20 cellular contexts compared by ENCODE assay signal in genomic region chr22:19565921-19566598, GRCh38. TPM values are rescaled to one million over a fixed set of nuclear protein-coding genes. Genes with fewer than 3 reads are reported as not detected.
DNase-seq lines count a peak whose midpoint lies in the region; ATAC-seq and TF ChIP-seq lines count a peak whose summit lies in the region.
"Had no signal": no experiment of that assay in that cellular context is flagged by ENCODE, and none has a peak within 500 bp of the region (broad histone marks: within the 10 kb centered on the region; RNA-seq: fewer than 3 reads in every experiment).

No MANE protein-coding gene starts in this region.

- no peaks in the 10 kb centered on the region for H4K20me1 ChIP-seq in neural progenitor cell (ENCODE audit: low read depth)

- no peaks in the 10 kb centered on the region for H3K79me2 ChIP-seq in neural progenitor cell (ENCODE audit: low read depth)

- H3K27me3 ChIP-seq in subcutaneous abdominal adipose tissue (ENCODE audit: control insufficient read depth in 5 of 5, insufficient read depth in 4 of 5, low read length in 5 of 5) (peaks cover 0 to 17% (median 5%) of the 10 kb centered on the region in 5 donors), neural progenitor cell (no peaks in the 10 kb centered on the region)
- H3K27me3 ChIP-seq: uterus had no signal

- H3K4me2 ChIP-seq in neural progenitor cell, result no peak overlapping the region

- H3K27ac ChIP-seq in VCaP (peak overlapping the region; percentile 65), subcutaneous abdominal adipose tissue (ENCODE audit: low read depth, low read length) (peak overlapping the region; percentile 69), neural progenitor cell (no peak overlapping the region)

- no peak overlapping the region for H2AFZ ChIP-seq in neural progenitor cell (replicated peaks)

- no peaks in the 10 kb centered on the region for H3K27me3 Mint-ChIP-seq in activated naive CD8-positive, alpha-beta T cell treated with anti-CD3 and anti-CD28 coated beads, Interleukin-2, amount 50 U/mL, for 24 hours
- no peaks in the 10 kb centered on the region for H3K27me3 Mint-ChIP-seq in activated naive CD8-positive, alpha-beta T cell treated with anti-CD3 and anti-CD28 coated beads for 36 hours
- H3K27me3 Mint-ChIP-seq in activated CD4-positive, alpha-beta memory T cell treated with anti-CD3 and anti-CD28 coated beads, Interleukin-2, amount 10 ng/mL, durations not matched to agents 7 days and 5 days, result peaks cover 7% of the 10 kb centered on the region
- H3K27me3 Mint-ChIP-seq in neural progenitor cell (ENCODE audit: insufficient read depth, low read depth), result peaks cover 6% of the 10 kb centered on the region
- H3K27me3 Mint-ChIP-seq: dendritic cell treated with granulocyte-macrophage colony-stimulating factor and Interleukin-4, amounts not matched to agents 40 ng/mL and 50 ng/mL, for 4 days; naive thymus-derived CD8-positive, alpha-beta T cell; stimulated activated naive CD8-positive, alpha-beta T cell treated with anti-CD3 and anti-CD28 coated beads, Interleukin-15, amount 100 ng/mL, for 72 hours had no signal

- H3K36me3 ChIP-seq in subcutaneous abdominal adipose tissue (ENCODE audit: control insufficient read depth in 5 of 5, insufficient read depth in 5 of 5, low read length in 5 of 5) (no peaks in the 10 kb centered on the region), neural progenitor cell (no peaks in the 10 kb centered on the region)
- H3K36me3 ChIP-seq: uterus had no signal

- H3K9ac ChIP-seq in subcutaneous abdominal adipose tissue (ENCODE audit: low read length in 5 of 5) (peak overlapping the region in 2 of 5 donors; percentile 30 to 55), neural progenitor cell (no peak overlapping the region)

- no peaks in the 10 kb centered on the region for H3K9me3 Mint-ChIP-seq in activated naive CD8-positive, alpha-beta T cell treated with anti-CD3 and anti-CD28 coated beads, Interleukin-2, amount 50 U/mL, for 24 hours
- H3K9me3 Mint-ChIP-seq in activated naive CD8-positive, alpha-beta T cell treated with anti-CD3 and anti-CD28 coated beads for 36 hours, result no peaks in the 10 kb centered on the region
- H3K9me3 Mint-ChIP-seq in activated CD4-positive, alpha-beta memory T cell treated with anti-CD3 and anti-CD28 coated beads, Interleukin-2, amount 10 ng/mL, durations not matched to agents 7 days and 5 days, result no peaks in the 10 kb centered on the region
- no peaks in the 10 kb centered on the region for H3K9me3 Mint-ChIP-seq in neural progenitor cell
- H3K9me3 Mint-ChIP-seq: dendritic cell treated with granulocyte-macrophage colony-stimulating factor and Interleukin-4, amounts not matched to agents 40 ng/mL and 50 ng/mL, for 4 days; naive thymus-derived CD8-positive, alpha-beta T cell; stimulated activated naive CD8-positive, alpha-beta T cell treated with anti-CD3 and anti-CD28 coated beads, Interleukin-15, amount 100 ng/mL, for 72 hours; T-helper 2 cell treated with Interferon-gamma antibody and Interleukin-4, amounts not matched to agents 5 μg/mL and 100 μg/mL, for 36 hours had no signal

- H3F3A ChIP-seq in neural progenitor cell (ENCODE audit: low read depth), result no peaks in the 10 kb centered on the region

- CTCF ChIA-PET in activated CD4-positive, alpha-beta memory T cell treated with anti-CD3 and anti-CD28 coated beads, Interleukin-2, amount 10 ng/mL, durations not matched to agents 7 days and 5 days (lab: Charles Lee), result no interaction called here

- no peaks in the 10 kb centered on the region for H3K4me1 Mint-ChIP-seq in activated naive CD8-positive, alpha-beta T cell treated with anti-CD3 and anti-CD28 coated beads, Interleukin-2, amount 50 U/mL, for 24 hours
- H3K4me1 Mint-ChIP-seq in activated naive CD8-positive, alpha-beta T cell treated with anti-CD3 and anti-CD28 coated beads for 36 hours, result no peaks in the 10 kb centered on the region
- H3K4me1 Mint-ChIP-seq in activated CD4-positive, alpha-beta memory T cell treated with anti-CD3 and anti-CD28 coated beads, Interleukin-2, amount 10 ng/mL, durations not matched to agents 7 days and 5 days, result peaks cover 3% of the 10 kb centered on the region
- peaks cover 6% of the 10 kb centered on the region for H3K4me1 Mint-ChIP-seq in neural progenitor cell

- ATAC-seq in activated naive CD8-positive, alpha-beta T cell treated with anti-CD3 and anti-CD28 coated beads, Interleukin-2, amount 50 U/mL, for 24 hours, result peak; percentile 33
- ATAC-seq: naive thymus-derived CD8-positive, alpha-beta T cell; stimulated activated naive CD8-positive, alpha-beta T cell treated with anti-CD3 and anti-CD28 coated beads, Interleukin-15, amount 100 ng/mL, for 72 hours had no signal

- H3K9me3 ChIP-seq in subcutaneous abdominal adipose tissue (ENCODE audit: control insufficient read depth in 5 of 5, low read length in 5 of 5) (peaks cover 0 to 3% (median 2%) of the 10 kb centered on the region in 5 donors), neural progenitor cell (ENCODE audit: low read depth) (no peaks in the 10 kb centered on the region)
- H3K9me3 ChIP-seq: uterus had no signal

- peaks cover 0 to 48% (median 8%) of the 10 kb centered on the region in 5 donors for H3K4me1 ChIP-seq in subcutaneous abdominal adipose tissue (ENCODE audit: control insufficient read depth in 5 of 5, insufficient read depth in 5 of 5, low read length in 5 of 5)
- no peaks in the 10 kb centered on the region for H3K4me1 ChIP-seq in neural progenitor cell
- H3K4me1 ChIP-seq: uterus had no signal

- POLR2A ChIA-PET in activated CD4-positive, alpha-beta memory T cell treated with anti-CD3 and anti-CD28 coated beads, Interleukin-2, amount 10 ng/mL, durations not matched to agents 7 days and 5 days (lab: Charles Lee), result interaction anchor here (0.7 to 1.2 kb wide), 2 partner anchors 32 to 53 kb away, joined by 3 read pairs; no protein-coding TSS in a partner anchor

- DNase-seq in activated naive CD8-positive, alpha-beta T cell treated with anti-CD3 and anti-CD28 coated beads, Interleukin-2, amount 50 U/mL, for 24 hours, result no peak
- DNase-seq in activated naive CD8-positive, alpha-beta T cell treated with anti-CD3 and anti-CD28 coated beads for 36 hours, result no peak
- DNase-seq in glomerular endothelial cell (ENCODE audit: extremely low read depth, low read depth, low spot score) (peak; percentile 91), neural progenitor cell (ENCODE audit: low spot score) (no peak), NCI-H526 (lab: John Stamatoyannopoulos, UW) (no peak)
- DNase-seq in activated CD4-positive, alpha-beta memory T cell treated with anti-CD3 and anti-CD28 coated beads, Interleukin-2, amount 10 ng/mL, durations not matched to agents 7 days and 5 days, result no peak
- DNase-seq: activated naive CD4-positive, alpha-beta T cell; IMR-90; naive thymus-derived CD8-positive, alpha-beta T cell; Right ventricle myocardium superior; stimulated activated CD4-positive, alpha-beta T cell treated with anti-CD3 and anti-CD28 coated beads, Interleukin-15, amount 100 ng/mL, for 24 hours; stimulated activated naive CD8-positive, alpha-beta T cell treated with anti-CD3 and anti-CD28 coated beads, Interleukin-15, amount 100 ng/mL, for 72 hours had no signal

- H3K27ac Mint-ChIP-seq in activated naive CD8-positive, alpha-beta T cell treated with anti-CD3 and anti-CD28 coated beads, Interleukin-2, amount 50 U/mL, for 24 hours, result no peak overlapping the region
- H3K27ac Mint-ChIP-seq in activated naive CD8-positive, alpha-beta T cell treated with anti-CD3 and anti-CD28 coated beads for 36 hours, result no peak overlapping the region
- no peak overlapping the region for H3K27ac Mint-ChIP-seq in activated CD4-positive, alpha-beta memory T cell treated with anti-CD3 and anti-CD28 coated beads, Interleukin-2, amount 10 ng/mL, durations not matched to agents 7 days and 5 days
- no peak overlapping the region for H3K27ac Mint-ChIP-seq in neural progenitor cell
- H3K27ac Mint-ChIP-seq: dendritic cell treated with granulocyte-macrophage colony-stimulating factor and Interleukin-4, amounts not matched to agents 40 ng/mL and 50 ng/mL, for 4 days; naive thymus-derived CD8-positive, alpha-beta T cell; T-helper 2 cell treated with Interferon-gamma antibody and Interleukin-4, amounts not matched to agents 5 μg/mL and 100 μg/mL, for 36 hours had no signal

- no peak overlapping the region for H3K4me3 Mint-ChIP-seq in activated naive CD8-positive, alpha-beta T cell treated with anti-CD3 and anti-CD28 coated beads, Interleukin-2, amount 50 U/mL, for 24 hours
- H3K4me3 Mint-ChIP-seq in activated naive CD8-positive, alpha-beta T cell treated with anti-CD3 and anti-CD28 coated beads for 36 hours, result no peak overlapping the region
- no peak overlapping the region for H3K4me3 Mint-ChIP-seq in activated CD4-positive, alpha-beta memory T cell treated with anti-CD3 and anti-CD28 coated beads, Interleukin-2, amount 10 ng/mL, durations not matched to agents 7 days and 5 days
- H3K4me3 Mint-ChIP-seq in neural progenitor cell, result no peak overlapping the region
- H3K4me3 Mint-ChIP-seq: CD14-positive monocyte; dendritic cell treated with granulocyte-macrophage colony-stimulating factor and Interleukin-4, amounts not matched to agents 40 ng/mL and 50 ng/mL, for 4 days; naive thymus-derived CD8-positive, alpha-beta T cell; stimulated activated naive CD8-positive, alpha-beta T cell treated with anti-CD3 and anti-CD28 coated beads, Interleukin-15, amount 100 ng/mL, for 72 hours; T-helper 2 cell treated with Interferon-gamma antibody and Interleukin-4, amounts not matched to agents 5 μg/mL and 100 μg/mL, for 36 hours had no signal

- H3K4me3 ChIP-seq in subcutaneous abdominal adipose tissue (ENCODE audit: low read depth in 1 of 5, low read length in 5 of 5) (peak overlapping the region in 1 of 5 donors; percentile 10), neural progenitor cell (no peak overlapping the region)
- H3K4me3 ChIP-seq: lung, uterus had no signal

- H3K36me3 Mint-ChIP-seq in activated naive CD8-positive, alpha-beta T cell treated with anti-CD3 and anti-CD28 coated beads, Interleukin-2, amount 50 U/mL, for 24 hours (ENCODE audit: low read depth), result no peaks in the 10 kb centered on the region
- H3K36me3 Mint-ChIP-seq in activated naive CD8-positive, alpha-beta T cell treated with anti-CD3 and anti-CD28 coated beads for 36 hours, result no peaks in the 10 kb centered on the region
- H3K36me3 Mint-ChIP-seq in activated CD4-positive, alpha-beta memory T cell treated with anti-CD3 and anti-CD28 coated beads, Interleukin-2, amount 10 ng/mL, durations not matched to agents 7 days and 5 days (ENCODE audit: low read depth), result no peaks in the 10 kb centered on the region
- H3K36me3 Mint-ChIP-seq in neural progenitor cell, result no peaks in the 10 kb centered on the region
- H3K36me3 Mint-ChIP-seq: CD14-positive monocyte; naive thymus-derived CD8-positive, alpha-beta T cell had no signal

- TF ChIP-seq CTCF in VCaP (conservative IDR thresholded peaks at IDR 0.05) (no peak), neural progenitor cell (IDR thresholded peaks at IDR 0.05) (no peak)

RNA-seq across cellular contexts. Expression of gene CLDN5, which starts 41.9 kb away (rescaled TPM):
- total RNA-seq in activated naive CD8-positive, alpha-beta T cell treated with anti-CD3 and anti-CD28 coated beads for 36 hours, result not detected
- total RNA-seq in glomerular endothelial cell (1,303 and 1,795 TPM in 2 replicates), neural progenitor cell (ENCODE audit: low replicate concordance) (0.69 and 4.1 TPM in 2 replicates)
- total RNA-seq in activated CD4-positive, alpha-beta memory T cell treated with anti-CD3 and anti-CD28 coated beads, Interleukin-2, amount 10 ng/mL, durations not matched to agents 7 days and 5 days, result under 1 TPM in 1 of 2 experiments, not detected in 1; 0.38 TPM
- total RNA-seq: astrocyte; naive thymus-derived CD8-positive, alpha-beta T cell had no signal

Comparison
In these comparisons a context has a peak if more than half of its experiments do, and no peak if none do; other contexts are left out.
1. RNA of gene CLDN5, which starts 41.9 kb away (total RNA-seq): 1,303 to 1,795 TPM in glomerular endothelial cell; 0.69 to 4.1 TPM in neural progenitor cell, 0.38 TPM in activated CD4-positive, alpha-beta memory T cell treated with anti-CD3 and anti-CD28 coated beads, Interleukin-2, amount 10 ng/mL, durations not matched to agents 7 days and 5 days and not detected in activated naive CD8-positive, alpha-beta T cell treated with anti-CD3 and anti-CD28 coated beads for 36 hours; every median in the first group is over 100 times any median in the second.